In genomic region chr16:87051526-87052320, GRCh38 we compare ENCODE assay signal across 16 cellular contexts.
"Had no signal": no experiment of that assay in that cellular context is flagged by ENCODE, and none has a peak within 500 bp of the region (broad histone marks: within the 10 kb centered on the region; RNA-seq: fewer than 3 reads in every experiment).

No MANE protein-coding gene starts in this region.

- H3K9me3 ChIP-seq: ovary, suprapubic skin, tibial artery, uterus had no signal

- H3K27me3 ChIP-seq: ovary, tibial artery had no signal

- ATAC-seq: esophagus mucosa; left lobe of liver; naive thymus-derived CD4-positive, alpha-beta T cell had no signal

- H3K27ac ChIP-seq: ovary, suprapubic skin, tibial artery, upper lobe of left lung, uterus had no signal

- H3K27ac Mint-ChIP-seq: naive thymus-derived CD4-positive, alpha-beta T cell; progenitor cell of endocrine pancreas had no signal

- H3K4me3 ChIP-seq: ovary, suprapubic skin, tibial artery, upper lobe of left lung, uterus had no signal

- H3K36me3 ChIP-seq: ovary, suprapubic skin, tibial artery, upper lobe of left lung, uterus had no signal

- DNase-seq: cortex of kidney; effector memory CD4-positive, alpha-beta T cell; islet precursor cell; mammary epithelial cell; naive thymus-derived CD4-positive, alpha-beta T cell; ovary; small intestine; stimulated activated CD4-positive, alpha-beta T cell treated with anti-CD3 and anti-CD28 coated beads, Interleukin-2, amount 100 ng/mL, for 48 hours; stimulated activated naive CD4-positive, alpha-beta T cell treated with Interleukin-2 at 50 U/mL for 16 hours; upper lobe of left lung; uterus had no signal

- H3K4me1 Mint-ChIP-seq: naive thymus-derived CD4-positive, alpha-beta T cell had no signal

- H3K4me3 Mint-ChIP-seq: naive thymus-derived CD4-positive, alpha-beta T cell had no signal

- H3K4me1 ChIP-seq: suprapubic skin, upper lobe of left lung, uterus had no signal
